8 cellular contexts compared by ENCODE assay signal in the genomic region with DNA sequence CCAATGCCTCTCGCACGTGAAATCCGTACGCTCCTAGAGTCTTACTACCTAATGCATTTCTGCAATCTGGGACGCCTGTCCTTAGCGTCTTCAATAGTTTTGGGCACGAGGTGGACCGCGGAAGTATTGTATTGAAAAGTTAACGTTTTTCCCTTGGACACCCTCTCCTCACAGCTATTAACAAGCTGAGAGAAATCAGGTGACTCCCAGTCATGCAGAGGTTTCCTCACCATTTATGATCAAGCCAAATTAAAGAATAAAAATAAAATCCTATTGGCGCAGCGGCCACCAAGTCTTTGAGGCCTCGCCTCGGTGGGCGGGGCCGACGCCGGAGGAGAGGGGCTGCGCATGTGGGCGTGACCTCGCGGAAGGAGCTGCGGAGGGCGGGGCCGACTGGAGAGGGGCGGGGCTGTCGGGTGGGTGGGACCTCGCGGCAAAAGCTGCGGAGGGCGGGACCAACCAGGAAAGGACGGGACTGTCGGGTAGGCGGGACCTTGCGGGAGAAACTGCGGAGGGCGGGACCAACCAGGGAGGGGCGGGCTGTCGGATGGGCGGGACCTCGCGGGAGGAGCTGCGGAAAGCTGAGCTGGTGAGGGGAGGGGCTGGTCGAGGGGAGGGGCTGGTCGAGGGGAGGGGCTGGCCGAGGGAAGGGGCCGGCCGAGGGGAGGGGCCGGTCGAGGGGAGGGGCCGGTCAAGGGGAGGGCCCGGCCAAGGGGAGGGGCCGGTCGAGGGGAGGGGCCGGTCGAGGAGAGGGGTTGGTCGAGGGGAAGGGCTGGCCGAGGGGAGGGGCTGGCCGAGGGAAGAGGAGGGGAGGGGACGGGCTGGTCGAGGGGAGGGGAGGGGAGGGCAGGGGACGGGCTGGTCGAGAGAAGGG. TPM values are rescaled to one million over a fixed set of nuclear protein-coding genes. Genes with fewer than 3 reads are reported as not detected.
A peak's percentile ranks its signal among the peaks of the same experiment; 100 is the strongest.
DNase-seq lines count a peak whose midpoint lies in the region; ATAC-seq lines count a peak whose summit lies in the region.

No MANE protein-coding gene starts in this region.

- no peak overlapping the region for H2BK120ac ChIP-seq in mesendoderm (ENCODE audit: low read depth, low read length)

- H4K5ac ChIP-seq in mesendoderm (ENCODE audit: low read length): no peak overlapping the region

- no peak overlapping the region for H3K18ac ChIP-seq in mesendoderm (ENCODE audit: low read length)

- peak overlapping the region; percentile 81 for H3K56ac ChIP-seq in mesendoderm (ENCODE audit: low read length)

- H3K27me3 ChIP-seq in HUES64 (ENCODE audit: insufficient read depth, low read length): peaks cover 28% of the 10 kb centered on the region
- H3K27me3 ChIP-seq in NT2/D1 (ENCODE audit: insufficient read depth, insufficient read length): no peaks in the 10 kb centered on the region
- no peaks in the 10 kb centered on the region for H3K27me3 ChIP-seq in endocrine pancreas (ENCODE audit: control insufficient read depth, insufficient read depth, low read length)
- H3K27me3 ChIP-seq in mesendoderm (ENCODE audit: insufficient read depth, low read length, poor library complexity): no peaks in the 10 kb centered on the region

- no peaks in the 10 kb centered on the region for H3K79me2 ChIP-seq in mesendoderm (ENCODE audit: control insufficient read depth, insufficient read depth, low read length)

- no peaks in the 10 kb centered on the region for H3K79me1 ChIP-seq in mesendoderm (ENCODE audit: low read length)

- no peak overlapping the region for H2BK15ac ChIP-seq in mesendoderm (replicated peaks; ENCODE audit: low read depth)

- H3K23ac ChIP-seq in mesendoderm (ENCODE audit: low read length): no peak overlapping the region

- WGBS in HUES64: 6% methylated on average over 56 of the region's 63 CpGs
- no CpG with 5 or more reads among the region's 63 CpGs for WGBS in mesendoderm (ENCODE audit: extremely low coverage, insufficient coverage, low lambda C conversion rate)

- peak; percentile 51 for ATAC-seq in GM21390 (IDR thresholded peaks at IDR 0.05; ENCODE audit: unreplicated experiment)

- DNase-seq in CD1c-positive myeloid dendritic cell (ENCODE audit: extremely low spot score) (peak; percentile 95), NT2/D1 (ENCODE audit: low read depth, low spot score) (peak; percentile 85), mesendoderm (peak; percentile 98)
- peak; percentile 86 for DNase-seq in activated CD8-positive, alpha-beta memory T cell treated with anti-CD3 and anti-CD28 coated beads, Interleukin-2, amount 50 U/mL, for 24 hours (ENCODE audit: extremely low read depth)
- peak; percentile 92 to 97 (median 96) for DNase-seq in stimulated activated CD4-positive, alpha-beta T cell treated with anti-CD3 and anti-CD28 coated beads, TNF-alpha, amount 100 ng/mL, for 48 hours (ENCODE audit: low read depth in 3 of 3)

- no peak overlapping the region for H2AK5ac ChIP-seq in mesendoderm (ENCODE audit: low read length)

- H3K27ac ChIP-seq in HUES64 (ENCODE audit: low read depth, low read length) (no peak overlapping the region), mesendoderm (ENCODE audit: low read depth, low read length) (no peak overlapping the region)

- peak overlapping the region; percentile 80 for H3K4me2 ChIP-seq in mesendoderm (ENCODE audit: low read length)

- H3K4me1 ChIP-seq in HUES64 (ENCODE audit: insufficient read depth, low read length) (peaks cover 11% of the 10 kb centered on the region), NT2/D1 (ENCODE audit: insufficient read depth, insufficient read length) (peaks cover 3% of the 10 kb centered on the region), endocrine pancreas (ENCODE audit: control insufficient read depth, insufficient read depth, low read length) (peaks cover 4% of the 10 kb centered on the region), mesendoderm (ENCODE audit: control insufficient read depth, low read depth, low read length) (peaks cover 3% of the 10 kb centered on the region)

- peak overlapping the region; percentile 62 for H3K4me3 ChIP-seq in HUES64 (ENCODE audit: low read length)
- no peak overlapping the region for H3K4me3 ChIP-seq in NT2/D1 (ENCODE audit: insufficient read length, low read depth)
- peak overlapping the region; percentile 46 for H3K4me3 ChIP-seq in endocrine pancreas (ENCODE audit: control insufficient read depth, insufficient read depth, low read length)
- H3K4me3 ChIP-seq in mesendoderm (ENCODE audit: low read length): peak overlapping the region; percentile 15

- 0 out of 2 replicates have a peak overlapping the region, but pooled peaks have one; percentile 46 for H3K9ac ChIP-seq in HUES64 (ENCODE audit: low read depth, low read length)
- H3K9ac ChIP-seq in NT2/D1 (ENCODE audit: insufficient read length, low read depth): no peak overlapping the region
- peak overlapping the region; percentile 60 for H3K9ac ChIP-seq in endocrine pancreas (ENCODE audit: control insufficient read depth, insufficient read depth, low read length)
- peak overlapping the region; percentile 39 for H3K9ac ChIP-seq in mesendoderm (ENCODE audit: low read length)

- no peaks in the 10 kb centered on the region for H3K9me3 ChIP-seq in HUES64 (ENCODE audit: insufficient read depth, low read depth, low read length)
- no peaks in the 10 kb centered on the region for H3K9me3 ChIP-seq in NT2/D1 (ENCODE audit: insufficient read depth, low read length)
- no peaks in the 10 kb centered on the region for H3K9me3 ChIP-seq in endocrine pancreas (ENCODE audit: control insufficient read depth, low read length)

- peaks cover 7% of the 10 kb centered on the region for H3K36me3 ChIP-seq in HUES64 (ENCODE audit: insufficient read depth, low read length)
- peaks cover 14% of the 10 kb centered on the region for H3K36me3 ChIP-seq in NT2/D1 (ENCODE audit: insufficient read depth, insufficient read length, low read length)
- no peaks in the 10 kb centered on the region for H3K36me3 ChIP-seq in endocrine pancreas (ENCODE audit: control insufficient read depth, insufficient read depth, low read length)
- no peaks in the 10 kb centered on the region for H3K36me3 ChIP-seq in mesendoderm (ENCODE audit: control insufficient read depth, insufficient read depth, low read length)

- H3K4ac ChIP-seq in mesendoderm (ENCODE audit: low read depth, low read length): no peak overlapping the region

- no peak overlapping the region for H2BK5ac ChIP-seq in mesendoderm (ENCODE audit: low read length)

- no peak overlapping the region for H4K8ac ChIP-seq in mesendoderm (ENCODE audit: low read depth, low read length)

RNA-seq across cellular contexts. Expression of a gene that starts 1.1 kb away (rescaled TPM):
- 81.6 TPM for polyA plus RNA-seq in HUES64 (2013, experiment 1 of 2)
- polyA plus RNA-seq in HUES64 (2013, experiment 2 of 2): 104 TPM
- 159 TPM for polyA plus RNA-seq in mesendoderm (2013, experiment 1 of 2)
- polyA plus RNA-seq in mesendoderm (2013, experiment 2 of 2): 160 TPM
